ENCODE assay signal across 9 cellular contexts in the genomic region with DNA sequence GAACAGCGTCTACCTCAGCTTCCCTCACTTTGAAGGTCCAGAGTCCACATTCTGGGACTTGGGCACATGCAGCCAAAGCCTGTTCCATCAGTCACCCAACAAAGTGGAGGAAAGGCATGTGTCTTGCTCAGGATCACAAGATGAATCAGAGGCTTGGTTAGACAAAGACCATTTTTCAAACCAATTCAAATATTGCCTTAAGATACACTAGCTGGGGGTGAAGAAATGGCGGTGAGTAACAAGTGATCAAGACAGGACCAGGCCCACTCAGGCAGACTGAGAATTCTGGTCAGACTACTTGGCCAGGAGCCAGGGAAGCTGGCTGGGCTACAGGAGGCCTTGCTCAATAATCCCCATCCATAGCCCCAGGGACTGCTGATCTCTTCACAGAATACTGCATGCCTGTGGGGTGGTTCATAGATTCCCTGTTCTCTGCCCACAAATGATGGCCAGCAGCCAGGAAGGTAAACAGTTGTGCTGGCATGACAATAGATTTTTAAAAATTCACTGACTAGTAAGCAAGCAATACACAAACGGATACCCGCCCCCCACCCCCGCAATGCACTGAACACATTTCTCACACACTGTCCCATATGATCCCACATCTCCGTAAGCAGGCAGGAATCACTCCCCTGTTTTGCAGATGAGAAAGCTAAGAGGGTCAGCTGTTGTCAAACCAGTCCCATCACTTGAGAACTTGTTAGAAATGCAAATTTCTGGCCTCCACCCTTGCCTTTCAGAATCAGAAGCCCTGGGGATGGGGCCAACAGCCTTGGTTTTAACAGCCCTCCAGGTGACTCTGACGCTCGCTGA. TPM values are rescaled to one million over a fixed set of nuclear protein-coding genes. Genes with fewer than 3 reads are reported as not detected.
DNase-seq lines count a peak whose midpoint lies in the region; ATAC-seq and TF ChIP-seq lines count a peak whose summit lies in the region.
"Had no signal": no experiment of that assay in that cellular context is flagged by ENCODE, and none has a peak within 500 bp of the region (broad histone marks: within the 10 kb centered on the region; RNA-seq: fewer than 3 reads in every experiment).

No MANE protein-coding gene starts in this region.

- no peak overlapping the region for H3K27ac ChIP-seq in suprapubic skin

- no peak overlapping the region for H3K4me3 ChIP-seq in BE2C (ENCODE audit: low read depth, low read length)
- no peak overlapping the region for H3K4me3 ChIP-seq in suprapubic skin

- intact Hi-C loops in left ventricle myocardium superior (cut with micrococcal nuclease) = no loop called here

- WGBS in suprapubic skin = 39% methylated on average over 8 of the region's 8 CpGs

- no peaks in the 10 kb centered on the region for H3K9me3 ChIP-seq in BE2C
- no peaks in the 10 kb centered on the region for H3K9me3 ChIP-seq in suprapubic skin

- peaks cover 7% of the 10 kb centered on the region for H3K4me1 ChIP-seq in BE2C
- peaks cover 37% of the 10 kb centered on the region for H3K4me1 ChIP-seq in suprapubic skin

- H3K27me3 Mint-ChIP-seq in WTC11 (ENCODE audit: low read depth) = no peaks in the 10 kb centered on the region
- H3K27me3 Mint-ChIP-seq: activated naive CD8-positive, alpha-beta T cell had no signal

- TF ChIP-seq POLR2A in suprapubic skin (IDR thresholded peaks at IDR 0.05) = no peak

- POLR2A ChIA-PET in WTC11 (lab: Charles Lee) = interaction anchor here (1.2 kb wide), 1 partner anchor 11 kb away, joined by 3 read pairs; no protein-coding TSS in a partner anchor

- TF ChIP-seq EP300 in suprapubic skin (IDR thresholded peaks at IDR 0.05) = no peak

- H3K4me3 Mint-ChIP-seq in WTC11 = no peak overlapping the region
- H3K4me3 Mint-ChIP-seq: activated naive CD8-positive, alpha-beta T cell had no signal

- TF ChIP-seq CTCF in BE2C (IDR thresholded peaks at IDR 0.05; ENCODE audit: low read depth, low read length) (no peak), WTC11 (IDR thresholded peaks at IDR 0.05) (no peak), suprapubic skin (IDR thresholded peaks at IDR 0.05) (no peak)

- H3K27ac Mint-ChIP-seq in WTC11 = no peak overlapping the region; the same call in 1 of the 2 replicates
- H3K27ac Mint-ChIP-seq: activated naive CD8-positive, alpha-beta T cell had no signal

- H3K36me3 Mint-ChIP-seq in WTC11 = no peaks in the 10 kb centered on the region

- H3K27me3 ChIP-seq in BE2C (no peaks in the 10 kb centered on the region), suprapubic skin (no peaks in the 10 kb centered on the region)

- H3K9me3 Mint-ChIP-seq in WTC11 = no peaks in the 10 kb centered on the region

- ATAC-seq in WTC11 = peak; percentile 86
- ATAC-seq in left ventricle myocardium superior = peak; percentile 93
- ATAC-seq in HG03045 (IDR thresholded peaks at IDR 0.05; ENCODE audit: unreplicated experiment) = no peak
- no peak for ATAC-seq in HG03095 (IDR thresholded peaks at IDR 0.05; ENCODE audit: unreplicated experiment)

- CTCF ChIA-PET in WTC11 (lab: Charles Lee) = interaction anchor here (1.7 to 3.2 kb wide), 4 partner anchors 10 to 50 kb away, joined by 5 to 13 read pairs (median 10); no protein-coding TSS in a partner anchor

- H3K36me3 ChIP-seq in BE2C (no peaks in the 10 kb centered on the region), suprapubic skin (peaks cover 5% of the 10 kb centered on the region)

- DNase-seq in BE2C (peak; percentile 81), NCI-H1048 (lab: John Stamatoyannopoulos, UW) (peak; percentile 86), WTC11 (ENCODE audit: low spot score) (peak; percentile 31), left ventricle myocardium superior (peak; percentile 87), suprapubic skin (ENCODE audit: low spot score in 2 of 2) (peak; percentile 93 to 94), KG1 (lab: John Stamatoyannopoulos, UW) (no peak)

- H3K4me1 Mint-ChIP-seq in WTC11 = peaks cover 32% of the 10 kb centered on the region

TF ChIP-seq in WTC11, 78 proteins besides CTCF, POLR2A, EP300 and RAD21 (continues in another document):
- TF ChIP-seq, protein P1, sequence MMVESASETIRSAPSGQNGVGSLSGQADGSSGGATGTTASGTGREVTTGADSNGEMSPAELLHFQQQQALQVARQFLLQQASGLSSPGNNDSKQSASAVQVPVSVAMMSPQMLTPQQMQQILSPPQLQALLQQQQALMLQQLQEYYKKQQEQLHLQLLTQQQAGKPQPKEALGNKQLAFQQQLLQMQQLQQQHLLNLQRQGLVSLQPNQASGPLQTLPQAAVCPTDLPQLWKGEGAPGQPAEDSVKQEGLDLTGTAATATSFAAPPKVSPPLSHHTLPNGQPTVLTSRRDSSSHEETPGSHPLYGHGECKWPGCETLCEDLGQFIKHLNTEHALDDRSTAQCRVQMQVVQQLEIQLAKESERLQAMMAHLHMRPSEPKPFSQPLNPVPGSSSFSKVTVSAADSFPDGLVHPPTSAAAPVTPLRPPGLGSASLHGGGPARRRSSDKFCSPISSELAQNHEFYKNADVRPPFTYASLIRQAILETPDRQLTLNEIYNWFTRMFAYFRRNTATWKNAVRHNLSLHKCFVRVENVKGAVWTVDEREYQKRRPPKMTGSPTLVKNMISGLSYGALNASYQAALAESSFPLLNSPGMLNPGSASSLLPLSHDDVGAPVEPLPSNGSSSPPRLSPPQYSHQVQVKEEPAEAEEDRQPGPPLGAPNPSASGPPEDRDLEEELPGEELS (CRISPR knock-in tag; IDR thresholded peaks at IDR 0.05) = no peak
- TF ChIP-seq TEAD1 (CRISPR knock-in tag; IDR thresholded peaks at IDR 0.05) (no peak), HMGA2 (CRISPR knock-in tag; IDR thresholded peaks at IDR 0.05) (no peak), ZNF671 (CRISPR knock-in tag; IDR thresholded peaks at IDR 0.05) (no peak), SMAD4 (CRISPR knock-in tag; IDR thresholded peaks at IDR 0.05) (no peak), ZNF423 (CRISPR knock-in tag; IDR thresholded peaks at IDR 0.05) (no peak), OVOL2 (CRISPR knock-in tag; IDR thresholded peaks at IDR 0.05; ENCODE audit: borderline replicate concordance) (no peak)
- TF ChIP-seq, protein P2, sequence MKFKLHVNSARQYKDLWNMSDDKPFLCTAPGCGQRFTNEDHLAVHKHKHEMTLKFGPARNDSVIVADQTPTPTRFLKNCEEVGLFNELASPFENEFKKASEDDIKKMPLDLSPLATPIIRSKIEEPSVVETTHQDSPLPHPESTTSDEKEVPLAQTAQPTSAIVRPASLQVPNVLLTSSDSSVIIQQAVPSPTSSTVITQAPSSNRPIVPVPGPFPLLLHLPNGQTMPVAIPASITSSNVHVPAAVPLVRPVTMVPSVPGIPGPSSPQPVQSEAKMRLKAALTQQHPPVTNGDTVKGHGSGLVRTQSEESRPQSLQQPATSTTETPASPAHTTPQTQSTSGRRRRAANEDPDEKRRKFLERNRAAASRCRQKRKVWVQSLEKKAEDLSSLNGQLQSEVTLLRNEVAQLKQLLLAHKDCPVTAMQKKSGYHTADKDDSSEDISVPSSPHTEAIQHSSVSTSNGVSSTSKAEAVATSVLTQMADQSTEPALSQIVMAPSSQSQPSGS (CRISPR knock-in tag; IDR thresholded peaks at IDR 0.05; ENCODE audit: borderline replicate concordance, low read depth) = no peak
- TF ChIP-seq, protein P3, sequence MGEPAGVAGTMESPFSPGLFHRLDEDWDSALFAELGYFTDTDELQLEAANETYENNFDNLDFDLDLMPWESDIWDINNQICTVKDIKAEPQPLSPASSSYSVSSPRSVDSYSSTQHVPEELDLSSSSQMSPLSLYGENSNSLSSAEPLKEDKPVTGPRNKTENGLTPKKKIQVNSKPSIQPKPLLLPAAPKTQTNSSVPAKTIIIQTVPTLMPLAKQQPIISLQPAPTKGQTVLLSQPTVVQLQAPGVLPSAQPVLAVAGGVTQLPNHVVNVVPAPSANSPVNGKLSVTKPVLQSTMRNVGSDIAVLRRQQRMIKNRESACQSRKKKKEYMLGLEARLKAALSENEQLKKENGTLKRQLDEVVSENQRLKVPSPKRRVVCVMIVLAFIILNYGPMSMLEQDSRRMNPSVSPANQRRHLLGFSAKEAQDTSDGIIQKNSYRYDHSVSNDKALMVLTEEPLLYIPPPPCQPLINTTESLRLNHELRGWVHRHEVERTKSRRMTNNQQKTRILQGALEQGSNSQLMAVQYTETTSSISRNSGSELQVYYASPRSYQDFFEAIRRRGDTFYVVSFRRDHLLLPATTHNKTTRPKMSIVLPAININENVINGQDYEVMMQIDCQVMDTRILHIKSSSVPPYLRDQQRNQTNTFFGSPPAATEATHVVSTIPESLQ (CRISPR knock-in tag; IDR thresholded peaks at IDR 0.05) = no peak
- TF ChIP-seq, protein P4, sequence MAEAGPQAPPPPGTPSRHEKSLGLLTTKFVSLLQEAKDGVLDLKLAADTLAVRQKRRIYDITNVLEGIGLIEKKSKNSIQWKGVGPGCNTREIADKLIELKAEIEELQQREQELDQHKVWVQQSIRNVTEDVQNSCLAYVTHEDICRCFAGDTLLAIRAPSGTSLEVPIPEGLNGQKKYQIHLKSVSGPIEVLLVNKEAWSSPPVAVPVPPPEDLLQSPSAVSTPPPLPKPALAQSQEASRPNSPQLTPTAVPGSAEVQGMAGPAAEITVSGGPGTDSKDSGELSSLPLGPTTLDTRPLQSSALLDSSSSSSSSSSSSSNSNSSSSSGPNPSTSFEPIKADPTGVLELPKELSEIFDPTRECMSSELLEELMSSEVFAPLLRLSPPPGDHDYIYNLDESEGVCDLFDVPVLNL (CRISPR knock-in tag; IDR thresholded peaks at IDR 0.05; ENCODE audit: borderline replicate concordance, low read depth) = no peak
- TF ChIP-seq, protein P5, sequence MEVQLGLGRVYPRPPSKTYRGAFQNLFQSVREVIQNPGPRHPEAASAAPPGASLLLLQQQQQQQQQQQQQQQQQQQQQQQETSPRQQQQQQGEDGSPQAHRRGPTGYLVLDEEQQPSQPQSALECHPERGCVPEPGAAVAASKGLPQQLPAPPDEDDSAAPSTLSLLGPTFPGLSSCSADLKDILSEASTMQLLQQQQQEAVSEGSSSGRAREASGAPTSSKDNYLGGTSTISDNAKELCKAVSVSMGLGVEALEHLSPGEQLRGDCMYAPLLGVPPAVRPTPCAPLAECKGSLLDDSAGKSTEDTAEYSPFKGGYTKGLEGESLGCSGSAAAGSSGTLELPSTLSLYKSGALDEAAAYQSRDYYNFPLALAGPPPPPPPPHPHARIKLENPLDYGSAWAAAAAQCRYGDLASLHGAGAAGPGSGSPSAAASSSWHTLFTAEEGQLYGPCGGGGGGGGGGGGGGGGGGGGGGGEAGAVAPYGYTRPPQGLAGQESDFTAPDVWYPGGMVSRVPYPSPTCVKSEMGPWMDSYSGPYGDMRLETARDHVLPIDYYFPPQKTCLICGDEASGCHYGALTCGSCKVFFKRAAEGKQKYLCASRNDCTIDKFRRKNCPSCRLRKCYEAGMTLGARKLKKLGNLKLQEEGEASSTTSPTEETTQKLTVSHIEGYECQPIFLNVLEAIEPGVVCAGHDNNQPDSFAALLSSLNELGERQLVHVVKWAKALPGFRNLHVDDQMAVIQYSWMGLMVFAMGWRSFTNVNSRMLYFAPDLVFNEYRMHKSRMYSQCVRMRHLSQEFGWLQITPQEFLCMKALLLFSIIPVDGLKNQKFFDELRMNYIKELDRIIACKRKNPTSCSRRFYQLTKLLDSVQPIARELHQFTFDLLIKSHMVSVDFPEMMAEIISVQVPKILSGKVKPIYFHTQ (CRISPR knock-in tag; IDR thresholded peaks at IDR 0.05) = no peak

RNA-seq across cellular contexts. Expression of a gene that starts 27.2 kb away (rescaled TPM):
- 63.5 TPM for polyA plus RNA-seq in BE2C (2012; ENCODE audit: insufficient read depth, insufficient read length, low read depth)
- total RNA-seq in WTC11 (2021) (74.7 to 76.1 TPM (median 75.2 TPM) in 3 replicates), left ventricle myocardium superior (52.6 TPM), suprapubic skin (10 to 100 TPM; 23.3 to 33.4 (median 31.0) TPM)

Comparison
In these comparisons a context has a peak if more than half of its experiments do, and no peak if none do; other contexts are left out.
1. ATAC-seq: peak in WTC11 (single experiment) and left ventricle myocardium superior (single experiment); none in HG03045 (single experiment) and HG03095 (single experiment).